Comparison of ENCODE assay signal across 1 cellular context in the genomic region with DNA sequence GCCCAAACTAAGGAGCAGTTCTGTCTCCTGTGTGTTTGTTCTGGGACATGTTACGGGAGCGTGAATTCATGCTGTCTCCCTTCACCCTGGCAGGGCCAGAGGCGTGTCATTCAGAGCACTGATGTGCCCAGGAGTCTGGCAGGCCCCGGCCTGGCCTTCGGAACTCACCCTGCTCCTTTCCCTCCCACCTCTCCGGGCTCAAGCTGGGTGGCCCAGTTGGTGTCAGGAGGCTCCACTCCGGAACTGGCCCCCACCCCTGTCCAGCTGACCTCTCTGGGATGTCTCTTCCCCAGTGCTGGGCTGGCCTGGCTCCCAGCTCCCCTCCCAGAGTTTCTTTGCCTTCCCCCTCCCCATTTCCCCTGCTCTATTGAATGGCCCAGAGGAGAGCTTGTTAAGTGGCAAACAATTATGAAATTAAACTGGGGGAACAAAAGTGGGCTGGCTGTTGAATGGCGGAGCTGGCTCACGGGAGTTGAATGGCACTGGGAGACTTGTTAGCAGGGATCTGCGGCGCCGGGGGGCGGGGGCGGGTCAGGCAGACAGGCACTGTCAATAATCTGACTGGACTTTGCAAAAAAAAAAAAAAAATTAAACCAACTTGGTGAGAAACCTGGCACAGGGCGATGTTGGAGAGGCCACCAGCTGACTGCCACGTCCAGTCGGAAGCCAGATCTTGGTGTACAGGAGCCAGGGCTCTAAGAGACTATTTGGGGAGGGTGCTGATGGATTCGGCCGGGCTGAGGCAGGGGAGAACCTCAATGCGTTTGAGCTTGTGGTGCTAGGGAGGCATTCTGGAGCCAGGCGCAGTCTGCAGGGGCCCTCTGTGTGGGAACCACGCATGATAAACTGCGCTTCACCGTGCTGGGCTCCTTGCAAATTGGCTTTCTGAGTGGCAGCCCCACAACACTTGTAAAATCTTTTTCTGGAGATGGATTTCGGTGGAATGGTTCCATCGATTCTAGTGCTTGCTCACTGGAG.
TF ChIP-seq lines count a peak whose summit lies in the region.

No MANE protein-coding gene starts in this region.

TF ChIP-seq in WTC11, 78 proteins besides CTCF, POLR2A, EP300 and RAD21 (continued from another document):
- TF ChIP-seq, protein P1, sequence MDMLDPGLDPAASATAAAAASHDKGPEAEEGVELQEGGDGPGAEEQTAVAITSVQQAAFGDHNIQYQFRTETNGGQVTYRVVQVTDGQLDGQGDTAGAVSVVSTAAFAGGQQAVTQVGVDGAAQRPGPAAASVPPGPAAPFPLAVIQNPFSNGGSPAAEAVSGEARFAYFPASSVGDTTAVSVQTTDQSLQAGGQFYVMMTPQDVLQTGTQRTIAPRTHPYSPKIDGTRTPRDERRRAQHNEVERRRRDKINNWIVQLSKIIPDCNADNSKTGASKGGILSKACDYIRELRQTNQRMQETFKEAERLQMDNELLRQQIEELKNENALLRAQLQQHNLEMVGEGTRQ (CRISPR knock-in tag; IDR thresholded peaks at IDR 0.05) = no peak
- no peak for TF ChIP-seq ELF4 (CRISPR knock-in tag; IDR thresholded peaks at IDR 0.05; ENCODE audit: low read depth)
- TF ChIP-seq NFYB (CRISPR knock-in tag; conservative IDR thresholded peaks at IDR 0.05; ENCODE audit: low read depth) = no peak
TF ChIP-seq in WTC11: peak in this region for 0.
